In genomic region chr3:57545636-57546268, GRCh38 we compare ENCODE assay signal across 19 cellular contexts. TPM values are rescaled to one million over a fixed set of nuclear protein-coding genes. Genes with fewer than 3 reads are reported as not detected.
DNase-seq lines count a peak whose midpoint lies in the region; ATAC-seq, FAIRE-seq and TF ChIP-seq lines count a peak whose summit lies in the region.
"Had no signal": no experiment of that assay in that cellular context is flagged by ENCODE, and none has a peak within 500 bp of the region (broad histone marks: within the 10 kb centered on the region; RNA-seq: fewer than 3 reads in every experiment).

No MANE protein-coding gene starts in this region.

- FAIRE-seq in pancreas (lab: Jason Lieb, UNC): no peak
- FAIRE-seq in H54 (lab: Jason Lieb, UNC): no peak
- FAIRE-seq: GM18507 had no signal

- H3K4me1 ChIP-seq in ascending aorta (peaks cover 0 to 8% of the 10 kb centered on the region in 2 donors), pancreas (peaks cover 3 to 17% (median 5%) of the 10 kb centered on the region in 3 donors)

- no peak overlapping the region for H3K4me3 ChIP-seq in ascending aorta
- H3K4me3 ChIP-seq in pancreas: no peak overlapping the region

- ATAC-seq in left ventricle myocardium superior: peak; percentile 91
- ATAC-seq in pancreas: peak in 3 of 4 donors; percentile 39 to 51 (median 49)
- ATAC-seq in GM21737 (IDR thresholded peaks at IDR 0.05; ENCODE audit: unreplicated experiment): no peak
- ATAC-seq: activated T-cell treated with anti-CD3 and anti-CD28 coated beads, Interleukin-2, amount 50 U/mL, for 72 hours; HCT116; left colon; stimulated activated memory B cell treated with anti-CD40 and anti-IgM and Interleukin-4, amounts not matched to agents 10 μg/mL and 1 μg/mL and 100 μg/mL, for 72 hours; T-cell had no signal

- H3K9me3 ChIP-seq in ascending aorta: no peaks in the 10 kb centered on the region
- H3K9me3 ChIP-seq in pancreas: no peaks in the 10 kb centered on the region

- intact Hi-C loops in ascending aorta (cut with DNase I) (no loop called here), left ventricle myocardium superior (cut with micrococcal nuclease) (no loop called here), pancreas (cut with DNase I) (no loop called here)

- DNase-seq in AG08396 (ENCODE audit: low spot score) (peak; percentile 15), ascending aorta (ENCODE audit: low spot score in 2 of 2) (peak in 1 of 2 donors; percentile 67), left ventricle myocardium superior (no peak), pancreas (peak in 1 of 6 donors; percentile 32), DMS 273 (lab: John Stamatoyannopoulos, UW; ENCODE audit: unreplicated experiment) (no peak), H54 (ENCODE audit: insufficient read length, low spot score) (no peak), DMS153 (lab: John Stamatoyannopoulos, UW) (no peak)
- DNase-seq: activated CD4-positive, alpha-beta memory T cell treated with anti-CD3 and anti-CD28 coated beads, Interleukin-2, amount 10 ng/mL, durations not matched to agents 7 days and 5 days; activated T-cell treated with anti-CD3 and anti-CD28 coated beads, Interleukin-2, amount 50 U/mL, for 72 hours; CD4-positive, CD25-positive, alpha-beta regulatory T cell; left colon; NCI-H1417; T-cell; trophoblast cell had no signal

- H3K27ac ChIP-seq in ascending aorta (peak overlapping the region; percentile 33 to 39), pancreas (peak overlapping the region in 3 of 4 donors; percentile 56 to 75 (median 59))

- TF ChIP-seq POLR2A in H54 (IDR thresholded peaks at IDR 0.05; ENCODE audit: low read depth, low read length): no peak

- TF ChIP-seq CTCF in ascending aorta (IDR thresholded peaks at IDR 0.05) (no peak), pancreas (IDR thresholded peaks at IDR 0.05) (no peak)

- H3K27me3 ChIP-seq in ascending aorta (no peaks in the 10 kb centered on the region), pancreas (no peaks in the 10 kb centered on the region)

- no peaks in the 10 kb centered on the region for H3K36me3 ChIP-seq in ascending aorta
- no peaks in the 10 kb centered on the region for H3K36me3 ChIP-seq in pancreas

- 57 to 66% methylated on average over 7 of the region's 7 CpGs for whole genome bisulfite sequencing in pancreas, 2 donors

RNA-seq across cellular contexts. Expression of gene DNAH12, which starts 1.6 kb away (rescaled TPM):
- total RNA-seq in ascending aorta (not detected), left ventricle myocardium superior (0.02 TPM), pancreas (1 to 10 TPM in 1 of 6 donors, under 1 TPM in 5; 0.38 to 1.2 (median 0.80) TPM)
- polyA plus RNA-seq in pancreas: 1 to 10 TPM; 1.7 to 6.1 TPM
- total RNA-seq: HT-29 had no signal
- polyA plus RNA-seq: CD4-positive, CD25-positive, alpha-beta regulatory T cell had no signal

RNA-seq across cellular contexts. Expression of gene PDE12, which starts 10.3 kb away (rescaled TPM):
- total RNA-seq in ascending aorta (3.0 TPM), left ventricle myocardium superior (11.0 TPM), pancreas (10 to 100 TPM in 1 of 6 donors, 1 to 10 TPM in 5; 5.5 to 10.3 (median 8.2) TPM)
- 1 to 10 TPM; 1.9 to 3.9 TPM for polyA plus RNA-seq in pancreas

RNA-seq across cellular contexts. Expression of gene ARF4, which starts 51.4 kb away (rescaled TPM):
- 50.0 TPM for total RNA-seq in ascending aorta
- total RNA-seq in left ventricle myocardium superior: 61.0 TPM
- total RNA-seq in pancreas: 10 to 100 TPM; 49.3 to 98.1 (median 67.5) TPM
- polyA plus RNA-seq in pancreas: 10 to 100 TPM; 46.1 to 99.9 TPM
